ENCODE assay signal across 23 cellular contexts in genomic region chr15:73747847-73748605, GRCh38. TPM values are rescaled to one million over a fixed set of nuclear protein-coding genes. Genes with fewer than 3 reads are reported as not detected.
"Had no signal": no experiment of that assay in that cellular context is flagged by ENCODE, and none has a peak within 500 bp of the region (broad histone marks: within the 10 kb centered on the region; RNA-seq: fewer than 3 reads in every experiment).

No MANE protein-coding gene starts in this region.

- H3K4me1 Mint-ChIP-seq: stimulated activated naive CD8-positive, alpha-beta T cell treated with anti-CD3 and anti-CD28 coated beads, Interleukin-15, amount 100 ng/mL, for 72 hours had no signal

- H3K36me3 ChIP-seq: heart left ventricle, neutrophil, right atrium auricular region, sigmoid colon, tibial nerve, upper lobe of right lung had no signal

- H3K27ac Mint-ChIP-seq: endodermal cell; natural killer cell treated with Interleukin-12 subunit alpha and Interleukin-12 subunit beta and Interleukin-15 and Interleukin-18, amount 100 ng/mL, for 72 hours; stimulated activated naive B cell treated with anti-CD40 and anti-IgM and Interleukin-4, amounts not matched to agents 10 μg/mL and 1 μg/mL and 100 μg/mL, for 72 hours had no signal

- H3K27ac ChIP-seq: coronary artery, neutrophil, right atrium auricular region, sigmoid colon, skin epidermis, testis, tibial nerve, upper lobe of right lung had no signal

- DNase-seq: effector CD4-positive, alpha-beta T cell; endodermal cell; foreskin melanocyte; hippocampal formation; left colon; left ventricle myocardium superior; mesenchymal stem cell; midbrain; sigmoid colon; stimulated activated CD4-positive, alpha-beta T cell treated with anti-CD3 and anti-CD28 coated beads, Interleukin-2, amount 100 ng/mL, for 24 hours; stimulated activated CD4-positive, alpha-beta T cell treated with anti-CD3 and anti-CD28 coated beads, Interleukin-4, amount 100 ng/mL, for 4 hours; stimulated activated naive B cell treated with anti-CD40 and anti-IgM and Interleukin-4, amounts not matched to agents 10 μg/mL and 1 μg/mL and 100 μg/mL, for 72 hours; stimulated activated naive CD8-positive, alpha-beta T cell treated with anti-CD3 and anti-CD28 coated beads, Interleukin-15, amount 100 ng/mL, for 72 hours; testis; upper lobe of right lung had no signal

- H3K9me3 ChIP-seq: heart left ventricle, neutrophil, right atrium auricular region, sigmoid colon, testis, tibial nerve, upper lobe of right lung had no signal

- H3K36me3 Mint-ChIP-seq: natural killer cell treated with Interleukin-12 subunit alpha and Interleukin-12 subunit beta and Interleukin-15 and Interleukin-18, amount 100 ng/mL, for 72 hours; stimulated activated naive B cell treated with anti-CD40 and anti-IgM and Interleukin-4, amounts not matched to agents 10 μg/mL and 1 μg/mL and 100 μg/mL, for 72 hours had no signal

- ATAC-seq: heart left ventricle; left colon; left ventricle myocardium superior; natural killer cell treated with Interleukin-12 subunit alpha and Interleukin-12 subunit beta and Interleukin-15 and Interleukin-18, amount 100 ng/mL, for 72 hours; stimulated activated naive B cell treated with anti-CD40 and anti-IgM and Interleukin-4, amounts not matched to agents 10 μg/mL and 1 μg/mL and 100 μg/mL, for 72 hours; stimulated activated naive CD8-positive, alpha-beta T cell treated with anti-CD3 and anti-CD28 coated beads, Interleukin-15, amount 100 ng/mL, for 72 hours; upper lobe of right lung had no signal

- H3K9me3 Mint-ChIP-seq: endodermal cell; natural killer cell treated with Interleukin-12 subunit alpha and Interleukin-12 subunit beta and Interleukin-15 and Interleukin-18, amount 100 ng/mL, for 72 hours; stimulated activated naive B cell treated with anti-CD40 and anti-IgM and Interleukin-4, amounts not matched to agents 10 μg/mL and 1 μg/mL and 100 μg/mL, for 72 hours; stimulated activated naive CD8-positive, alpha-beta T cell treated with anti-CD3 and anti-CD28 coated beads, Interleukin-15, amount 100 ng/mL, for 72 hours had no signal

- H3K4me3 ChIP-seq: coronary artery, heart left ventricle, lung, right atrium auricular region, sigmoid colon, skin epidermis, testis, tibial nerve, upper lobe of right lung had no signal

- H3K4me3 Mint-ChIP-seq: endodermal cell; natural killer cell treated with Interleukin-12 subunit alpha and Interleukin-12 subunit beta and Interleukin-15 and Interleukin-18, amount 100 ng/mL, for 72 hours; stimulated activated naive B cell treated with anti-CD40 and anti-IgM and Interleukin-4, amounts not matched to agents 10 μg/mL and 1 μg/mL and 100 μg/mL, for 72 hours; stimulated activated naive CD8-positive, alpha-beta T cell treated with anti-CD3 and anti-CD28 coated beads, Interleukin-15, amount 100 ng/mL, for 72 hours had no signal

RNA-seq across cellular contexts. Expression of gene INSYN1, which starts 5.1 kb away (rescaled TPM):
- total RNA-seq: natural killer cell treated with Interleukin-12 subunit alpha and Interleukin-12 subunit beta and Interleukin-15 and Interleukin-18, amount 100 ng/mL, for 72 hours had no signal
